8 cellular contexts compared by ENCODE assay signal in genomic region chr15:29270169-29270955, GRCh38. TPM values are rescaled to one million over a fixed set of nuclear protein-coding genes. Genes with fewer than 3 reads are reported as not detected.
DNase-seq lines count a peak whose midpoint lies in the region; ATAC-seq and TF ChIP-seq lines count a peak whose summit lies in the region.

No MANE protein-coding gene starts in this region.

- DNase-seq in Calu3 (no peak), WERI-Rb-1 (no peak), esophagus squamous epithelium (lab: John Stamatoyannopoulos, UW) (no peak), osteocyte (ENCODE audit: extremely low spot score, unreplicated experiment) (no peak), SK-N-DZ (ENCODE audit: low spot score) (no peak), 8988T (no peak)

- intact Hi-C loops in Calu3 (cut with micrococcal nuclease; ENCODE audit: unreplicated experiment) (no loop called here), esophagus squamous epithelium (cut with DNase I) (no loop called here)

- H3K9me3 Mint-ChIP-seq in Calu3 (ENCODE audit: low read depth, unreplicated experiment), result no peaks in the 10 kb centered on the region
- H3K9me3 Mint-ChIP-seq in osteocyte (ENCODE audit: unreplicated experiment), result no peaks in the 10 kb centered on the region

- H3K4me1 Mint-ChIP-seq in Calu3 (ENCODE audit: low read depth, unreplicated experiment) (no peaks in the 10 kb centered on the region), osteocyte (ENCODE audit: unreplicated experiment) (peaks cover 32% of the 10 kb centered on the region)

- ATAC-seq in GM19452 (IDR thresholded peaks at IDR 0.05; ENCODE audit: unreplicated experiment) (peak; percentile 39), HG03457 (IDR thresholded peaks at IDR 0.05; ENCODE audit: unreplicated experiment) (peak; percentile 26)

- no peak for TF ChIP-seq POLR2A in esophagus squamous epithelium (IDR thresholded peaks at IDR 0.05)

- 2 to 3% methylated on average over 8 of the region's 8 CpGs for WGBS in esophagus squamous epithelium, 2 donors

- H3K27ac ChIP-seq in WERI-Rb-1 (no peak overlapping the region), esophagus squamous epithelium (peak overlapping the region; percentile 86 to 95 (median 90))

- H3K27ac Mint-ChIP-seq in Calu3 (ENCODE audit: unreplicated experiment) (peak overlapping the region; percentile 44), osteocyte (ENCODE audit: unreplicated experiment) (peak overlapping the region; percentile 96)

- H3K4me1 ChIP-seq in esophagus squamous epithelium, result peaks cover 0 to 46% (median 23%) of the 10 kb centered on the region in 3 donors

- H3K27me3 ChIP-seq in WERI-Rb-1 (ENCODE audit: insufficient read depth, low read depth, severe bottlenecking) (peaks cover 50% of the 10 kb centered on the region), esophagus squamous epithelium (no peaks in the 10 kb centered on the region)

- H3K4me3 ChIP-seq in WERI-Rb-1 (ENCODE audit: low read depth, low read length), result peak overlapping the region; percentile 80
- peak overlapping the region; percentile 78 to 98 (median 86) for H3K4me3 ChIP-seq in esophagus squamous epithelium

- H3K36me3 Mint-ChIP-seq in Calu3 (ENCODE audit: insufficient read depth, unreplicated experiment), result peaks cover 8% of the 10 kb centered on the region
- no peaks in the 10 kb centered on the region for H3K36me3 Mint-ChIP-seq in osteocyte (ENCODE audit: unreplicated experiment)

- CTCF ChIA-PET in Calu3 (lab: Charles Lee), result no interaction called here

- H3K27me3 Mint-ChIP-seq in Calu3 (ENCODE audit: unreplicated experiment), result no peaks in the 10 kb centered on the region
- H3K27me3 Mint-ChIP-seq in osteocyte (ENCODE audit: unreplicated experiment), result no peaks in the 10 kb centered on the region

- TF ChIP-seq CTCF in Calu3 (IDR thresholded peaks at IDR 0.05; ENCODE audit: unreplicated experiment) (no peak), WERI-Rb-1 (IDR thresholded peaks at IDR 0.05; ENCODE audit: low read depth, low read length) (no peak), esophagus squamous epithelium (IDR thresholded peaks at IDR 0.05) (no peak), osteocyte (IDR thresholded peaks at IDR 0.05) (no peak)

- H3K36me3 ChIP-seq in WERI-Rb-1 (no peaks in the 10 kb centered on the region), esophagus squamous epithelium (no peaks in the 10 kb centered on the region)

- peak overlapping the region; percentile 90 for H3K4me3 Mint-ChIP-seq in Calu3 (ENCODE audit: low read depth, unreplicated experiment)
- H3K4me3 Mint-ChIP-seq in osteocyte (ENCODE audit: unreplicated experiment), result peak overlapping the region; percentile 96

- H3K9me3 ChIP-seq in WERI-Rb-1 (ENCODE audit: severe bottlenecking) (peaks cover 4% of the 10 kb centered on the region), esophagus squamous epithelium (no peaks in the 10 kb centered on the region)

- no TSS peak for BruUV-seq in Calu3 (replicated peaks; lab: Mats Ljungman, UMichigan)

RNA-seq across cellular contexts. Expression of gene NSMCE3, which starts 0.7 kb away (rescaled TPM):
- total RNA-seq in Calu3 (2022) (1.9 and 2.3 TPM in 2 replicates), esophagus squamous epithelium (1 to 10 TPM; 4.0 to 9.6 (median 5.5) TPM), osteocyte (9.9 and 10.0 TPM in 2 replicates)
- 9.6 and 9.7 TPM in 2 replicates for polyA plus RNA-seq in SK-N-DZ (2014; cell fraction: cytosol; rRNA removed)
- 4.1 and 4.8 TPM in 2 replicates for polyA plus RNA-seq in SK-N-DZ (2014; cell fraction: nucleus; rRNA removed)
